In the genomic region with DNA sequence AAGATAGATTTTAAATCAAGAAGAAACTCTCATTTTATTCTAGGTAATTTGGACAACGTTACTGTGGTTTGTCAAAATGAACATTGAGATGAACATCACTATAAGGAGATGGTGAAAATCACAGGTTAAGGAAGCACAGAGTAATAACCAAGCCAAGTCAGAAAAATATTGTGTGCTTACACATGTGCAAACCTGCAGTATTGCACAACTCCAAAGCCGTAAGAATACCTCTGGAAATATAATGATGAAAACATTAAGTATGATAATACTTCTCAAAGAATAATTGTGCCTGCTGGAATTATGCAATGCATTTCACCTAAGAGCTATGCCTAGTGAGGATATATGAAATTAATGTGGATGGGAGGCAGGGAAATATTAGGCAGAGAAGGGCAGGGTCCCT, we compare ENCODE assay signal across 18 cellular contexts. TPM values are rescaled to one million over a fixed set of nuclear protein-coding genes. Genes with fewer than 3 reads are reported as not detected.
DNase-seq lines count a peak whose midpoint lies in the region; ATAC-seq and TF ChIP-seq lines count a peak whose summit lies in the region.
"Had no signal": no experiment of that assay in that cellular context is flagged by ENCODE, and none has a peak within 500 bp of the region (broad histone marks: within the 10 kb centered on the region; RNA-seq: fewer than 3 reads in every experiment).

No MANE protein-coding gene starts in this region.

- peaks cover 7% of the 10 kb centered on the region for H3K9me3 Mint-ChIP-seq in MCF 10A (ENCODE audit: unreplicated experiment)
- no peaks in the 10 kb centered on the region for H3K9me3 Mint-ChIP-seq in endodermal cell
- H3K9me3 Mint-ChIP-seq: CD8-positive, alpha-beta T cell had no signal

- CTCF ChIA-PET in MCF 10A (lab: Yijun Ruan, JAX), result interaction anchor here (1.6 kb wide), 1 partner anchor 9 kb away, joined by 4 read pairs; no protein-coding TSS in a partner anchor
- CTCF ChIA-PET in mammary epithelial cell (lab: Charles Lee; ENCODE audit: low non-redundant PET), result interaction anchor here (0.6 to 0.7 kb wide), 2 partner anchors 10 to 1687 kb away, joined by 3 to 4 read pairs; no protein-coding TSS in a partner anchor

- H3K27me3 ChIP-seq in breast epithelium, result no peaks in the 10 kb centered on the region
- no peaks in the 10 kb centered on the region for H3K27me3 ChIP-seq in mammary epithelial cell (ENCODE audit: insufficient read depth, low read length)
- H3K27me3 ChIP-seq in endodermal cell (ENCODE audit: control insufficient read depth, insufficient read depth, low read length, poor library complexity, severe bottlenecking), result no peaks in the 10 kb centered on the region
- no peaks in the 10 kb centered on the region for H3K27me3 ChIP-seq in right atrium auricular region

- ATAC-seq in esophagus mucosa, result peak; percentile 96
- ATAC-seq in HG03135 (IDR thresholded peaks at IDR 0.05; ENCODE audit: unreplicated experiment), result no peak
- ATAC-seq: CD8-positive, alpha-beta T cell had no signal

- no peak for TF ChIP-seq POLR2A in breast epithelium (IDR thresholded peaks at IDR 0.05)

- intact Hi-C loops in MCF 10A (cut with micrococcal nuclease), result no loop called here
- intact Hi-C loops in breast epithelium (cut with DNase I; ENCODE audit: low total_unique reads), result no loop called here
- intact Hi-C loops in mammary epithelial cell (cut with micrococcal nuclease), result loop anchor here (1.0 kb wide), 1 partner anchor 10 kb away; no protein-coding TSS in a partner anchor

- dilution Hi-C loops in mammary epithelial cell (cut with HindIII; ENCODE audit: low sequenced_read_pairs), result loop anchor here (25.0 kb wide), 1 partner anchor 799 kb away; the partner anchor contains the start of gene GPD2

- peak overlapping the region; percentile 42 for H2AFZ ChIP-seq in mammary epithelial cell (ENCODE audit: low read depth, low read length)

- no peaks in the 10 kb centered on the region for H4K20me1 ChIP-seq in mammary epithelial cell (ENCODE audit: insufficient read depth, low read length)

- POLR2A ChIA-PET in MCF 10A (lab: Yijun Ruan, JAX), result interaction anchor here (1.3 to 4.3 kb wide), 2 partner anchors 9 to 11 kb away, joined by 3 to 31 read pairs; no protein-coding TSS in a partner anchor

- no peaks in the 10 kb centered on the region for H3K27me3 Mint-ChIP-seq in MCF 10A (ENCODE audit: insufficient read depth, unreplicated experiment)
- no peaks in the 10 kb centered on the region for H3K27me3 Mint-ChIP-seq in endodermal cell (ENCODE audit: insufficient read depth)

- no peak overlapping the region for H3K27ac Mint-ChIP-seq in MCF 10A (ENCODE audit: low read depth, unreplicated experiment)
- H3K27ac Mint-ChIP-seq in endodermal cell, result no peak overlapping the region
- H3K27ac Mint-ChIP-seq: CD14-positive monocyte; CD8-positive, alpha-beta T cell had no signal

- 0% methylated on average over 2 of the region's 2 CpGs for WGBS in mammary epithelial cell (ENCODE audit: low coverage, missing lambda C conversion rate)
- WGBS in endodermal cell (ENCODE audit: insufficient coverage in 1 of 2, insufficient read length in 1 of 2), 2 experiments, result 78 to 87% methylated on average over 1 to 2 of the region's 2 CpGs

- in situ Hi-C loops in mammary epithelial cell (cut with MboI; ENCODE audit: low sequenced_read_pairs in 2 of 2), result no loop called here

- H3K27ac ChIP-seq in breast epithelium (no peak overlapping the region), mammary epithelial cell (ENCODE audit: insufficient read depth, low read depth, low read length) (peak overlapping the region; percentile 71), endodermal cell (ENCODE audit: low read depth, low read length) (no peak overlapping the region), right atrium auricular region (no peak overlapping the region)
- H3K27ac ChIP-seq: 22Rv1 had no signal

- no peak overlapping the region for H3K9ac ChIP-seq in mammary epithelial cell (ENCODE audit: insufficient read depth, low read length)
- no peak overlapping the region for H3K9ac ChIP-seq in endodermal cell (ENCODE audit: extremely low read depth, low read length, poor library complexity, severe bottlenecking)

- BruUV-seq in MCF 10A (replicated peaks; lab: Mats Ljungman, UMichigan) (no TSS peak), mammary epithelial cell (replicated peaks; lab: Mats Ljungman, UMichigan) (no TSS peak)

- peak overlapping the region; percentile 51 for H3K4me2 ChIP-seq in mammary epithelial cell (ENCODE audit: insufficient read depth, low read depth, low read length)

- no peaks in the 10 kb centered on the region for H3K4me1 ChIP-seq in breast epithelium
- H3K4me1 ChIP-seq in mammary epithelial cell (ENCODE audit: insufficient read depth, low read length), result peaks cover 22% of the 10 kb centered on the region
- no peaks in the 10 kb centered on the region for H3K4me1 ChIP-seq in endodermal cell (ENCODE audit: control insufficient read depth, insufficient read depth, low read length)
- no peaks in the 10 kb centered on the region for H3K4me1 ChIP-seq in right atrium auricular region

- H3K4me3 Mint-ChIP-seq in MCF 10A (ENCODE audit: unreplicated experiment), result no peak overlapping the region
- H3K4me3 Mint-ChIP-seq in endodermal cell, result no peak overlapping the region
- H3K4me3 Mint-ChIP-seq: CD14-positive monocyte; CD8-positive, alpha-beta T cell had no signal

- H3K36me3 ChIP-seq in breast epithelium, result no peaks in the 10 kb centered on the region
- no peaks in the 10 kb centered on the region for H3K36me3 ChIP-seq in mammary epithelial cell (ENCODE audit: insufficient read depth, low read length)
- H3K36me3 ChIP-seq in endodermal cell (ENCODE audit: control insufficient read depth, insufficient read depth, low read length), result no peaks in the 10 kb centered on the region
- no peaks in the 10 kb centered on the region for H3K36me3 ChIP-seq in right atrium auricular region
- H3K36me3 ChIP-seq: HAP-1 had no signal

- H3K9me3 ChIP-seq in breast epithelium, result no peaks in the 10 kb centered on the region
- H3K9me3 ChIP-seq in mammary epithelial cell (replicated peaks; ENCODE audit: insufficient read depth, low read length), result no peaks in the 10 kb centered on the region
- no peaks in the 10 kb centered on the region for H3K9me3 ChIP-seq in endodermal cell (ENCODE audit: control insufficient read depth, low read length)
- H3K9me3 ChIP-seq in right atrium auricular region, result no peaks in the 10 kb centered on the region
- H3K9me3 ChIP-seq: HAP-1 had no signal

- no peak for TF ChIP-seq CTCF in MCF 10A (IDR thresholded peaks at IDR 0.05; ENCODE audit: unreplicated experiment)
- TF ChIP-seq CTCF in breast epithelium (IDR thresholded peaks at IDR 0.05), result no peak
- TF ChIP-seq CTCF in mammary epithelial cell (conservative IDR thresholded peaks at IDR 0.05 in 1 of 2, IDR thresholded peaks at IDR 0.05 in 1 of 2; ENCODE audit: extremely low read depth in 1 of 2, insufficient read depth in 1 of 2, low read depth in 1 of 2, low read length in 2 of 2), result no peak
- no peak for TF ChIP-seq CTCF in endodermal cell (conservative IDR thresholded peaks at IDR 0.05)
- no peak for TF ChIP-seq CTCF in right atrium auricular region (IDR thresholded peaks at IDR 0.05)

- H3K4me3 ChIP-seq in breast epithelium, result no peak overlapping the region
- H3K4me3 ChIP-seq in mammary epithelial cell (replicated peaks in 1 of 3; ENCODE audit: insufficient read depth in 1 of 3, low read depth in 2 of 3, low read length in 3 of 3), result no peak overlapping the region
- no peak overlapping the region for H3K4me3 ChIP-seq in endodermal cell (ENCODE audit: low read length)
- H3K4me3 ChIP-seq in right atrium auricular region, result no peak overlapping the region
- H3K4me3 ChIP-seq: HAP-1 had no signal

- H3K79me2 ChIP-seq in mammary epithelial cell (ENCODE audit: insufficient read depth, low read length), result no peaks in the 10 kb centered on the region

- H3K4me1 Mint-ChIP-seq in MCF 10A (ENCODE audit: insufficient read depth, unreplicated experiment), result peaks cover 21% of the 10 kb centered on the region
- H3K4me1 Mint-ChIP-seq in endodermal cell, result no peaks in the 10 kb centered on the region
- H3K4me1 Mint-ChIP-seq: CD14-positive monocyte had no signal

- peak; percentile 70 for DNase-seq in MCF 10A (ENCODE audit: unreplicated experiment)
- DNase-seq in breast epithelium (ENCODE audit: low spot score in 2 of 2), result no peak
- DNase-seq in mammary epithelial cell, result peak; percentile 87
- DNase-seq in NCI-H526 treated with DMSO at 0.1 percent for 48 hours (lab: John Stamatoyannopoulos, UW), result no peak
- no peak for DNase-seq in endodermal cell
- DNase-seq in right atrium auricular region (ENCODE audit: low spot score), result no peak
- DNase-seq: CD8-positive, alpha-beta T cell; COR-L47; DMS153; DMS79 treated with DMSO at 0.1 percent for 48 hours; EL; GOT3 had no signal

- H3K36me3 Mint-ChIP-seq in MCF 10A (ENCODE audit: insufficient read depth, unreplicated experiment) (no peaks in the 10 kb centered on the region), endodermal cell (ENCODE audit: low read depth) (no peaks in the 10 kb centered on the region)
- H3K36me3 Mint-ChIP-seq: CD14-positive monocyte; CD8-positive, alpha-beta T cell had no signal

RNA-seq across cellular contexts. Expression of gene GALNT5, which starts 21.1 kb away (rescaled TPM):
- total RNA-seq in MCF 10A (2022) (not detected in 2 replicates), breast epithelium (1 to 10 TPM in 2 of 3 donors, under 1 TPM in 1; 0.16 to 2.0 (median 1.6) TPM), mammary epithelial cell (10 to 100 TPM; 12.7 to 33.7 TPM), esophagus mucosa (3.8 TPM), endodermal cell (under 1 TPM in 1 of 2 donors, not detected in 1; 0.11 TPM), right atrium auricular region (under 1 TPM; 0.20 to 0.67 TPM)
- polyA plus RNA-seq in mammary epithelial cell, result 10.4 TPM
- polyA minus RNA-seq in mammary epithelial cell, result 17.4 TPM
- polyA plus RNA-seq in endodermal cell (2013, experiment 1 of 2), result 0.78 TPM
- polyA plus RNA-seq in endodermal cell (2013, experiment 2 of 2), result 0.21 TPM
- total RNA-seq: A673; CD8-positive, alpha-beta T cell had no signal
- polyA plus RNA-seq: CD14-positive monocyte had no signal

Comparison
In these comparisons a context has a peak if more than half of its experiments do, and no peak if none do; other contexts are left out.
1. DNase-seq: peak in MCF 10A (single experiment) and mammary epithelial cell (single experiment); none in breast epithelium (0 of 2), NCI-H526 treated with DMSO at 0.1 percent for 48 hours (single experiment), endodermal cell (single experiment) and right atrium auricular region (single experiment).